ENCODE assay signal across 10 cellular contexts in the genomic region with DNA sequence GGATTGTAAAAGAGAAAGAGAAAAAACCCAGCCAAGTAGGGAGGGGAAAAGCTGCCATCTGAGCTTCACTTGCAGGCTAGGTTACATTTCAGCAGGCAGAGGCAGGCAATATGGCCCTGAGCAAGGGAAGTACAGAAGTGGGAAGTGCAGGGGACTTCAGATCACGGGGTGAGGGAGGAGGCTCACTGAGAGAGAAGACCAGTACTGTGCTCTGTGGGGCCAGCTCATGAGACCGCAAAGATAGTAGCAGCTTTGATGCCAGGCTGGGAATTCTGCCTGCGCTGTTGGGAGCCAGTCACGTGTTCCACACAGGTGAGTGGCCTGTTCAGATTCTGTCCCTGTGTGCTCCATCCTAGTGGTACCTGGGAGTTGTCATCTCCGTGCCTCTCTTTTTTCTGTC.
DNase-seq lines count a peak whose midpoint lies in the region; ATAC-seq and TF ChIP-seq lines count a peak whose summit lies in the region.
"Had no signal": no experiment of that assay in that cellular context is flagged by ENCODE, and none has a peak within 500 bp of the region (broad histone marks: within the 10 kb centered on the region; RNA-seq: fewer than 3 reads in every experiment).

No MANE protein-coding gene starts in this region.

- TF ChIP-seq POLR2A in NB4 (IDR thresholded peaks at IDR 0.05; ENCODE audit: extremely low read depth, insufficient read length) (no peak), sigmoid colon (IDR thresholded peaks at IDR 0.05) (no peak)

- no peaks in the 10 kb centered on the region for H3K36me3 ChIP-seq in endodermal cell (ENCODE audit: control insufficient read depth, insufficient read depth, low read length)
- H3K36me3 ChIP-seq in sigmoid colon: no peaks in the 10 kb centered on the region

- no peaks in the 10 kb centered on the region for H3K36me3 Mint-ChIP-seq in endodermal cell (ENCODE audit: low read depth)
- H3K36me3 Mint-ChIP-seq in nephron (ENCODE audit: low read depth): no peaks in the 10 kb centered on the region

- H3K27ac ChIP-seq in endodermal cell (ENCODE audit: low read depth, low read length) (peak overlapping the region; percentile 77), sigmoid colon (no peak overlapping the region)
- H3K27ac ChIP-seq: epithelial cell of prostate had no signal

- H3K27me3 Mint-ChIP-seq in endodermal cell (ENCODE audit: insufficient read depth) (no peaks in the 10 kb centered on the region), nephron (ENCODE audit: low read depth) (peaks cover 96% of the 10 kb centered on the region)

- H3K9me3 Mint-ChIP-seq in endodermal cell (no peaks in the 10 kb centered on the region), nephron (no peaks in the 10 kb centered on the region)
- H3K9me3 Mint-ChIP-seq: CD8-positive, alpha-beta T cell had no signal

- no peak for ATAC-seq in left colon
- ATAC-seq in GM18907 (IDR thresholded peaks at IDR 0.05; ENCODE audit: unreplicated experiment): no peak
- no peak for ATAC-seq in GM21737 (IDR thresholded peaks at IDR 0.05; ENCODE audit: unreplicated experiment)
- ATAC-seq: CD8-positive, alpha-beta T cell had no signal

- H3K4me3 ChIP-seq in NB4 (ENCODE audit: low read depth, low read length) (no peak overlapping the region), endodermal cell (ENCODE audit: low read length) (no peak overlapping the region), sigmoid colon (no peak overlapping the region)

- intact Hi-C loops in left colon (cut with DNase I, micrococcal nuclease) (no loop called here), sigmoid colon (cut with DNase I) (no loop called here)

- H3K4me1 Mint-ChIP-seq in endodermal cell (peaks cover 6% of the 10 kb centered on the region), nephron (peaks cover 88% of the 10 kb centered on the region)

- H3K4me1 ChIP-seq in endodermal cell (ENCODE audit: control insufficient read depth, insufficient read depth, low read length) (no peaks in the 10 kb centered on the region), sigmoid colon (peaks cover 0 to 40% (median 29%) of the 10 kb centered on the region in 4 donors)

- no peak for TF ChIP-seq EP300 in sigmoid colon (IDR thresholded peaks at IDR 0.05)

- 92 to 93% methylated on average over 5 of the region's 5 CpGs for WGBS in endodermal cell (ENCODE audit: insufficient coverage in 1 of 2, insufficient read length in 1 of 2), 2 experiments
- 78 to 95% methylated on average over 5 of the region's 5 CpGs for WGBS in sigmoid colon, 2 donors

- peak; percentile 61 for DNase-seq in CD1c-positive myeloid dendritic cell (ENCODE audit: extremely low spot score)
- peak; percentile 46 for DNase-seq in NB4 (ENCODE audit: low read depth)
- DNase-seq in endodermal cell: no peak
- no peak for DNase-seq in left colon
- no peak for DNase-seq in sigmoid colon
- DNase-seq: CD8-positive, alpha-beta T cell had no signal

- H3K9me3 ChIP-seq in endodermal cell (ENCODE audit: control insufficient read depth, low read length): no peaks in the 10 kb centered on the region
- H3K9me3 ChIP-seq in sigmoid colon: no peaks in the 10 kb centered on the region

- H3K27ac Mint-ChIP-seq in endodermal cell (no peak overlapping the region), nephron (peak overlapping the region; percentile 97 to 99 (median 98))
- H3K27ac Mint-ChIP-seq: CD8-positive, alpha-beta T cell had no signal

- TF ChIP-seq CTCF in NB4 (IDR thresholded peaks at IDR 0.05; ENCODE audit: low read depth, low read length) (no peak), endodermal cell (conservative IDR thresholded peaks at IDR 0.05) (no peak), nephron (IDR thresholded peaks at IDR 0.05; ENCODE audit: unreplicated experiment in 3 of 3) (no peak), sigmoid colon (IDR thresholded peaks at IDR 0.05) (no peak)

- H3K9ac ChIP-seq in endodermal cell (ENCODE audit: extremely low read depth, low read length, poor library complexity, severe bottlenecking): no peak overlapping the region

- H3K27me3 ChIP-seq in endodermal cell (ENCODE audit: control insufficient read depth, insufficient read depth, low read length, poor library complexity, severe bottlenecking) (no peaks in the 10 kb centered on the region), sigmoid colon (no peaks in the 10 kb centered on the region)

- no peak overlapping the region for H3K4me3 Mint-ChIP-seq in endodermal cell
- H3K4me3 Mint-ChIP-seq in nephron: peak overlapping the region; percentile 68 to 74 (median 73)
- H3K4me3 Mint-ChIP-seq: CD8-positive, alpha-beta T cell had no signal

Comparison
In these comparisons a context has a peak if more than half of its experiments do, and no peak if none do; other contexts are left out.
1. DNase-seq: peak in CD1c-positive myeloid dendritic cell (single experiment) and NB4 (single experiment); none in endodermal cell (single experiment), left colon (0 of 2) and sigmoid colon (single experiment).